ENCODE assay signal across 8 cellular contexts in the genomic region with DNA sequence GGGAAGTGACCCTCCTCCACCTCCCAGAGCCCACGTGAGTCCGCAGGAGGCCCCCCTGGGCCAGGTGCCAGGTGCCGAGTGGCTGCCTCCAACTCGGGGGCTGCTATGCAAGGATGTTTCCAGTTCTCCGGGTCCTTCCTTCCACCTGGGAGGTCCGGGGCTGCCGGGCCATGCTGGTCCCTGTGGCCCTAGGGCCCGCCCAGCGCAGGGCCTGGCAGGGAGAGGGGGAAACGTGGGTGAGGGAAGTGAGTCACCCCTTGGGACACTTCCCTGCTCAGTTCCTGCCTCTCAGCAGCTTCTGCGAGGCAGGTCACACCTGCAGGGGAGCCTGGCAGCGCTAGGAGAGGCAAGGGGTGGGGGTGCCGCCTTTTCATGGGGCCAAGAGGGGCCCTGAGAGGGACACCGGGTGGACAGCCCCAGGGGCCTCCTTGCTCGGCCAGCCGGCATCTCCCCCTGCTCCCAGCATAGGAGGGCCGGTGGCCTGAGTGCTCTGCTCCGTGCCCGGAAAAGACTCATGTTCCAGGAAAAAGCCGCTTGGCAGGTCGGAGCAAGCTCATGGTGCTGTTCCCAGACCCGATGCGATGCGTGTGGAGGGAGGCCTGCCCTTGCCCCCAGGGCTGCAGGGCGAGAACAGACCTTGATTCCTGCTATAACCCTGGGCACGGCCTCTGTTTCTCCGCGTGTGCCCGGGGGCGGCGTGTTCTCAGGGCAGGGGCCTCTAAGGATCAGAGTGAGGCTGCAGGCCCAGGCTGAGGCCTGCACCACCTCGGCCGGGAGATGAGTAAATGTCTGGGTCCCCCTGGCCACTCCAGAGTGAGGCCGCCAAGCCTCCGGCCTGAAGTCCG. TPM values are rescaled to one million over a fixed set of nuclear protein-coding genes. Genes with fewer than 3 reads are reported as not detected.
A peak's percentile ranks its signal among the peaks of the same experiment; 100 is the strongest.
DNase-seq lines count a peak whose midpoint lies in the region; ATAC-seq, FAIRE-seq and TF ChIP-seq lines count a peak whose summit lies in the region.

No MANE protein-coding gene starts in this region.

- TF ChIP-seq CTCF in Loucy (conservative IDR thresholded peaks at IDR 0.05; ENCODE audit: low read length), result no peak
- TF ChIP-seq CTCF in MCF 10A (IDR thresholded peaks at IDR 0.05; ENCODE audit: unreplicated experiment), result no peak
- no peak for TF ChIP-seq CTCF in HepG2 (CRISPR knock-in tag; IDR thresholded peaks at IDR 0.05)

- intact Hi-C loops in MCF 10A (cut with micrococcal nuclease) (loop anchor here (2.0 to 5.0 kb wide), 3 partner anchors 64 to 540 kb away; no protein-coding TSS in a partner anchor), HepG2 (cut with micrococcal nuclease; ENCODE audit: unreplicated experiment) (no loop called here)

- H3F3A ChIP-seq in Loucy (ENCODE audit: low read depth), result no peaks in the 10 kb centered on the region

- in situ Hi-C loops in HepG2 (cut with HindIII; ENCODE audit: extremely low pct_ligation_motif_present, low pct_unique_long_range_greater_than_20kb), result no loop called here

- H3K27me3 Mint-ChIP-seq in MCF 10A (ENCODE audit: insufficient read depth, unreplicated experiment), result no peaks in the 10 kb centered on the region

- whole genome bisulfite sequencing in HepG2 (ENCODE audit: low lambda C conversion rate), result 67% methylated on average over 7 of the region's 36 CpGs

- peaks cover 8% of the 10 kb centered on the region for H3K36me3 Mint-ChIP-seq in MCF 10A (ENCODE audit: insufficient read depth, unreplicated experiment)

- H3K9ac ChIP-seq in Loucy (ENCODE audit: low read depth, low read length, poor library complexity, severe bottlenecking) (peak overlapping the region; percentile 48), HepG2 (ENCODE audit: insufficient read depth, low read depth, low read length) (peak overlapping the region; percentile 30)

- FAIRE-seq in HepG2 (lab: Jason Lieb, UNC), result no peak
- no peak for FAIRE-seq in urothelium cell line (lab: Jason Lieb, UNC)

- TF ChIP-seq EP300 in HepG2 (IDR thresholded peaks at IDR 0.05; ENCODE audit: low read depth in 2 of 2, low read length in 2 of 2) (no peak), HepG2 (CRISPR knock-in tag; IDR thresholded peaks at IDR 0.05; ENCODE audit: borderline replicate concordance) (no peak)

- H3K4me1 Mint-ChIP-seq in MCF 10A (ENCODE audit: insufficient read depth, unreplicated experiment), result peaks cover 16% of the 10 kb centered on the region

- no peak for TF ChIP-seq POLR2A in HepG2 (IDR thresholded peaks at IDR 0.05; ENCODE audit: insufficient read depth in 1 of 2, low read depth in 2 of 2, low read length in 2 of 2)

- no peaks in the 10 kb centered on the region for H3K9me3 Mint-ChIP-seq in MCF 10A (ENCODE audit: unreplicated experiment)

- peak overlapping the region; percentile 54 for H3K4me3 Mint-ChIP-seq in MCF 10A (ENCODE audit: unreplicated experiment)

- no peak overlapping the region for H3K27ac ChIP-seq in HepG2 (ENCODE audit: extremely low read length, insufficient read depth, low read length)

- H3K36me3 ChIP-seq in Loucy (ENCODE audit: insufficient read depth, low read length) (no peaks in the 10 kb centered on the region), HepG2 (replicated peaks in 1 of 2; ENCODE audit: control insufficient read depth in 1 of 2, insufficient read depth in 2 of 2, low read length in 2 of 2) (no peaks in the 10 kb centered on the region)

- TSS peak; percentile 81 for BruUV-seq in MCF 10A (replicated peaks; lab: Mats Ljungman, UMichigan)
- BruUV-seq in HepG2 (replicated peaks; lab: Mats Ljungman, UMichigan), result no TSS peak

- peak; percentile 64 for ATAC-seq in HepG2
- ATAC-seq in activated CD4-positive, CD25-positive, alpha-beta regulatory T cell treated with anti-CD3 and anti-CD28 coated beads, Interleukin-2, amount 50 U/mL, for 24 hours, result no peak

- H3K27me3 ChIP-seq in Loucy (ENCODE audit: insufficient read depth, low read length, poor library complexity, severe bottlenecking) (no peaks in the 10 kb centered on the region), HepG2 (ENCODE audit: control insufficient read depth in 1 of 2, insufficient read depth in 2 of 2, low read length in 2 of 2) (peaks cover 4 to 13% of the 10 kb centered on the region in 2 experiments; a peak in 2 of 5 replicates)

- H4K20me1 ChIP-seq in Loucy (ENCODE audit: insufficient read depth, low read length, poor library complexity, severe bottlenecking) (no peaks in the 10 kb centered on the region), HepG2 (ENCODE audit: insufficient read depth, low read length) (no peaks in the 10 kb centered on the region)

- no peak for TF ChIP-seq RAD21 in HepG2 (CRISPR knock-in tag; IDR thresholded peaks at IDR 0.05)

- H2AFZ ChIP-seq in Loucy (ENCODE audit: low read length), result no peak overlapping the region
- no peak overlapping the region for H2AFZ ChIP-seq in HepG2 (ENCODE audit: low read length)

- peak overlapping the region; percentile 44 for H3K4me2 ChIP-seq in Loucy (ENCODE audit: low read depth, low read length, poor library complexity, severe bottlenecking)
- peak overlapping the region; percentile 80 for H3K4me2 ChIP-seq in HepG2 (ENCODE audit: low read depth, low read length)

- H3K4me1 ChIP-seq in Loucy (ENCODE audit: insufficient read depth, low read length, poor library complexity, severe bottlenecking) (peaks cover 23% of the 10 kb centered on the region), HepG2 (ENCODE audit: insufficient read depth, low read length) (peaks cover 32% of the 10 kb centered on the region)

- H3K4me3 ChIP-seq in Loucy (ENCODE audit: low read length, poor library complexity, severe bottlenecking) (no peak overlapping the region), HepG2 (replicated peaks in 1 of 3; ENCODE audit: insufficient read depth in 1 of 3, low read depth in 2 of 3, low read length in 3 of 3) (peak overlapping the region; percentile 24 to 73 (median 52); a peak in 5 of 6 replicates)

- H3K9me2 ChIP-seq in Loucy (replicated peaks; ENCODE audit: low read depth, low read length), result no peaks in the 10 kb centered on the region

- peak overlapping the region; percentile 91 for H3K27ac Mint-ChIP-seq in MCF 10A (ENCODE audit: low read depth, unreplicated experiment)

- H3K79me2 ChIP-seq in Loucy (ENCODE audit: insufficient read depth, low read length) (0 out of 2 replicates have a peak, but pooled peaks cover 3% of the 10 kb centered on the region), HepG2 (ENCODE audit: insufficient read depth, low read length) (no peaks in the 10 kb centered on the region)

- CTCF ChIA-PET in MCF 10A (lab: Yijun Ruan, JAX), result interaction anchor here (0.6 to 4.9 kb wide), 57 partner anchors 8 to 1026 kb away, joined by 3 to 56 read pairs (median 5); a partner anchor contains a TSS
- CTCF ChIA-PET in HepG2 (lab: Yijun Ruan, JAX; ENCODE audit: low intra/inter-chr PET ratio, low total read pairs), result interaction anchor here (0.9 to 3.8 kb wide), 4 partner anchors 10 to 114 kb away, joined by 4 to 92 read pairs (median 8); no protein-coding TSS in a partner anchor

- H3K9me3 ChIP-seq in Loucy (ENCODE audit: insufficient read depth, low read depth, low read length) (no peaks in the 10 kb centered on the region), HepG2 (ENCODE audit: low read length) (peaks cover 6% of the 10 kb centered on the region)

- peak; percentile 65 to 69 for DNase-seq in AML-193 (lab: John Stamatoyannopoulos, UW)
- DNase-seq in MCF 10A (ENCODE audit: unreplicated experiment), result peak; percentile 96
- no peak for DNase-seq in HepG2 (ENCODE audit: low spot score)
- DNase-seq in urothelium cell line (ENCODE audit: low spot score), result peak; percentile 90
- DNase-seq in NCI-H524 treated with DMSO at 0.1 percent for 48 hours (lab: John Stamatoyannopoulos, UW), result no peak
- DNase-seq in Ammon's horn (ENCODE audit: low spot score), result no peak

- POLR2A ChIA-PET in MCF 10A (lab: Yijun Ruan, JAX), result interaction anchor here (0.6 to 14.6 kb wide), 27 partner anchors 8 to 844 kb away, joined by 3 to 533 read pairs (median 6); a partner anchor contains a TSS
- POLR2A ChIA-PET in HepG2 (lab: Yijun Ruan, JAX), result interaction anchor here (0.6 to 2.0 kb wide), 11 partner anchors 11 to 564 kb away, joined by 3 to 13 read pairs (median 4); a partner anchor contains a TSS

TF ChIP-seq in HepG2, 621 proteins besides CTCF, POLR2A, EP300 and RAD21 (continues in another document):
- TF ChIP-seq SAP130 (CRISPR knock-in tag; IDR thresholded peaks at IDR 0.05; ENCODE audit: low read depth) (peak; percentile 59), HDAC2 (CRISPR knock-in tag; IDR thresholded peaks at IDR 0.05) (no peak), ZNF619 (CRISPR knock-in tag; IDR thresholded peaks at IDR 0.05) (no peak), MIER3 (CRISPR knock-in tag; IDR thresholded peaks at IDR 0.05; ENCODE audit: borderline replicate concordance) (no peak)

RNA-seq across cellular contexts. Expression of a gene that starts 30.3 kb away (rescaled TPM):
- total RNA-seq in MCF 10A (2022) (0.28 and 0.39 TPM in 2 replicates), HepG2 (2016; rRNA removed; fragmentation: Illumina TruSeq; extraction: Trizol) (0.09 and 0.24 TPM in 2 replicates)
- total RNA-seq in HepG2 (2016; cell fraction: cytosol; rRNA removed; fragmentation: Illumina TruSeq; extraction: Trizol; ENCODE audit: low read depth), result 0.09 TPM in 1 of 2 replicates, not detected in the other
- total RNA-seq in HepG2 (2016; cell fraction: insoluble cytoplasmic fraction; rRNA removed; fragmentation: Illumina TruSeq; extraction: Trizol), result 0.06 and 0.33 TPM in 2 replicates
- 0.10 and 0.12 TPM in 2 replicates for total RNA-seq in HepG2 (2016; cell fraction: membrane; rRNA removed; fragmentation: Illumina TruSeq; extraction: Trizol)
- total RNA-seq in HepG2 (2016; cell fraction: nucleus; rRNA removed; fragmentation: Illumina TruSeq; extraction: Trizol), result not detected in 2 replicates
- 0.04 TPM in 1 of 2 replicates, not detected in the other for polyA plus RNA-seq in HepG2 (2011; rRNA removed)
- 0.08 and 0.17 TPM in 2 replicates for polyA plus RNA-seq in HepG2 (2011; cell fraction: cytosol; rRNA removed)
- polyA plus RNA-seq in HepG2 (2011; cell fraction: nucleus; rRNA removed), result 0.05 and 0.08 TPM in 2 replicates
- 0.08 TPM in 1 of 2 replicates, not detected in the other for polyA plus RNA-seq in HepG2 (2012)
- 0.07 and 0.10 TPM in 2 replicates for polyA plus RNA-seq in HepG2 (2016; cell fraction: cytosol; fragmentation: Illumina TruSeq; extraction: Trizol; ENCODE audit: low read depth)
- polyA plus RNA-seq in HepG2 (2016; cell fraction: insoluble cytoplasmic fraction; fragmentation: Illumina TruSeq; extraction: Trizol; ENCODE audit: low read depth), result 0.27 and 0.40 TPM in 2 replicates
- polyA plus RNA-seq in HepG2 (2016; cell fraction: membrane; fragmentation: Illumina TruSeq; extraction: Trizol; ENCODE audit: low read depth), result 0.12 and 0.22 TPM in 2 replicates
- polyA plus RNA-seq in HepG2 (2016; cell fraction: nucleus; fragmentation: Illumina TruSeq; extraction: Trizol; ENCODE audit: insufficient read depth, low read depth), result 0.25 and 0.30 TPM in 2 replicates
- polyA minus RNA-seq in HepG2 (2011; rRNA and poly(A)+ RNA removed; ENCODE audit: low replicate concordance), result 0.30 and 2.8 TPM in 2 replicates
- 0.20 TPM in 1 of 2 replicates, not detected in the other for polyA minus RNA-seq in HepG2 (2011; cell fraction: cytosol; rRNA and poly(A)+ RNA removed)
- not detected in 2 replicates for polyA minus RNA-seq in HepG2 (2011; cell fraction: nucleus; rRNA and poly(A)+ RNA removed)

Comparison
In these comparisons a context has a peak if more than half of its experiments do, and no peak if none do; other contexts are left out.
1. DNase-seq: peak in AML-193 (2 of 2), MCF 10A (single experiment) and urothelium cell line (single experiment); none in HepG2 (single experiment), NCI-H524 treated with DMSO at 0.1 percent for 48 hours (single experiment) and Ammon's horn (single experiment).